Comparison of ENCODE assay signal across 15 cellular contexts in the genomic region with DNA sequence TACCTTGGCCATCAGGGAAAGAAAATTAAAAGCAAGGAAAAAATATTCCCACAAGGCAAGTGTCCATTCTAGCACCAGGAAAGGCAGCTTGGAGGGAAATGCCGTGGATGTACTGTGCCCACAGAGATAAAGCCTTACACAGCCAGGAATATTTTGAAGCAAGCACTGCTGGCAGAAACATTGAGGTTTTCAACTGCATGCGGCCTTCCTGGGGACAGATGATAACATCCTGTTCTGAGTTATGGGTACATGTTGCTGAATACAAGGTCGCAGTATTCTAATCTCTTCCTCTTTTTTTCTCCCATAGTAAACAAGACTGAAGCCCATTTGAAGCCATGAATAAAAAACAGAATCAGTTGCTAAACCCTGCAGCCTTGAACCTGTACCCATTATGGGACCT.
"Had no signal": no experiment of that assay in that cellular context is flagged by ENCODE, and none has a peak within 500 bp of the region (broad histone marks: within the 10 kb centered on the region; RNA-seq: fewer than 3 reads in every experiment).

No MANE protein-coding gene starts in this region.

- H3K27ac Mint-ChIP-seq: activated CD8-positive, alpha-beta memory T cell treated with anti-CD3 and anti-CD28 coated beads, Interleukin-2, amount 10 ng/mL, durations not matched to agents 7 days and 5 days; activated naive CD8-positive, alpha-beta T cell; activated T-cell treated with anti-CD3 and anti-CD28 coated beads, Interleukin-2, amount 50 U/mL, for 24 hours had no signal

- H3K4me3 ChIP-seq: ascending aorta, gastroesophageal sphincter, tibial artery had no signal

- ATAC-seq: activated CD8-positive, alpha-beta memory T cell treated with anti-CD3 and anti-CD28 coated beads, Interleukin-2, amount 10 ng/mL, durations not matched to agents 7 days and 5 days; gastroesophageal sphincter had no signal

- H3K27me3 ChIP-seq: ascending aorta, gastroesophageal sphincter, neutrophil, tibial artery had no signal

- H3K36me3 Mint-ChIP-seq: naive B cell had no signal

- DNase-seq: activated CD4-positive, alpha-beta T cell treated with anti-CD3 and anti-CD28 coated beads, Interleukin-2, amount 50 U/mL, for 48 hours; activated CD4-positive, CD25-positive, alpha-beta regulatory T cell; activated CD8-positive, alpha-beta memory T cell treated with anti-CD3 and anti-CD28 coated beads, Interleukin-2, amount 10 ng/mL, durations not matched to agents 7 days and 5 days; activated gamma-delta T cell; activated T-cell treated with anti-CD3 and anti-CD28 coated beads, Interleukin-2, amount 50 U/mL, for 24 hours; effector CD4-positive, alpha-beta T cell; kidney; midbrain; naive B cell; tibial artery had no signal

- H3K9me3 Mint-ChIP-seq: activated T-cell treated with anti-CD3 and anti-CD28 coated beads, Interleukin-2, amount 50 U/mL, for 24 hours; naive B cell had no signal

- H3K27me3 Mint-ChIP-seq: activated CD8-positive, alpha-beta memory T cell treated with anti-CD3 and anti-CD28 coated beads, Interleukin-2, amount 10 ng/mL, durations not matched to agents 7 days and 5 days; activated naive CD8-positive, alpha-beta T cell; activated T-cell treated with anti-CD3 and anti-CD28 coated beads, Interleukin-2, amount 50 U/mL, for 24 hours had no signal

- H3K27ac ChIP-seq: ascending aorta, epithelial cell of prostate, gastroesophageal sphincter, neutrophil, tibial artery had no signal

- H3K36me3 ChIP-seq: ascending aorta, gastroesophageal sphincter, neutrophil, tibial artery had no signal

- H3K9me3 ChIP-seq: ascending aorta, gastroesophageal sphincter, neutrophil, tibial artery had no signal

- H3K4me1 ChIP-seq: ascending aorta, gastroesophageal sphincter, tibial artery had no signal

- H3K4me3 Mint-ChIP-seq: activated CD8-positive, alpha-beta memory T cell treated with anti-CD3 and anti-CD28 coated beads, Interleukin-2, amount 10 ng/mL, durations not matched to agents 7 days and 5 days; activated naive CD8-positive, alpha-beta T cell; activated T-cell treated with anti-CD3 and anti-CD28 coated beads, Interleukin-2, amount 50 U/mL, for 24 hours; naive B cell had no signal
